21 cellular contexts compared by ENCODE assay signal in the genomic region with DNA sequence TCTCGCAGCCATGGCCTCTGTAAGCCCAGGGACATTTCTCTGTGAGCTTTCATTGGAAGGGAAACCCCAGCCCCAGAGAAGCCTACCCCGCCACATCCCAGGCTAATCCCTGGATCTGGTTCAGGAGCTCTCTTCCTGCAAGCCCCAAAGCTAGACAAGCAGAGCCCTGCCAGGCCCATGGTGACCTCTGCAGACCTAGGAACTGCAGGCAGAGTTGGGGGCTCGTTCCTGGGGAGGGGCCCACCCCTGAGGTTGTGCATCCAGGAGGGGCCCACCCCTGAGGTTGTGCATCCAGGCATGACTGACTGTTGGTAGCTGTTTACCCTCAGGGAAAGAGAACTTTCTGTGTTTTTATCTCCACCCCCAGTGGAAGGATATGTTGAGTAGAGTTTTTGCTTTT. TPM values are rescaled to one million over a fixed set of nuclear protein-coding genes. Genes with fewer than 3 reads are reported as not detected.
A peak's percentile ranks its signal among the peaks of the same experiment; 100 is the strongest.
DNase-seq lines count a peak whose midpoint lies in the region; ATAC-seq and TF ChIP-seq lines count a peak whose summit lies in the region.
"Had no signal": no experiment of that assay in that cellular context is flagged by ENCODE, and none has a peak within 500 bp of the region (broad histone marks: within the 10 kb centered on the region; RNA-seq: fewer than 3 reads in every experiment).

No MANE protein-coding gene starts in this region.

- H3K4me3 Mint-ChIP-seq in CD14-positive monocyte (peak overlapping the region in 1 of 2 donors; percentile 3), neural crest cell (peak overlapping the region; percentile 49)
- H3K4me3 Mint-ChIP-seq in activated CD4-positive, alpha-beta memory T cell treated with anti-CD3 and anti-CD28 coated beads, Interleukin-2, amount 10 ng/mL, durations not matched to agents 7 days and 5 days, result no peak overlapping the region

- H3K27me3 Mint-ChIP-seq in CD14-positive monocyte (ENCODE audit: low read depth in 3 of 3), result no peaks in the 10 kb centered on the region
- H3K27me3 Mint-ChIP-seq in activated CD4-positive, alpha-beta memory T cell treated with anti-CD3 and anti-CD28 coated beads, Interleukin-2, amount 10 ng/mL, durations not matched to agents 7 days and 5 days, result no peaks in the 10 kb centered on the region
- peaks cover 32% of the 10 kb centered on the region for H3K27me3 Mint-ChIP-seq in neural crest cell (ENCODE audit: low read depth)

- H3K36me3 Mint-ChIP-seq in CD14-positive monocyte, result peaks cover 8 to 18% of the 10 kb centered on the region in 2 donors
- no peaks in the 10 kb centered on the region for H3K36me3 Mint-ChIP-seq in activated CD4-positive, alpha-beta memory T cell treated with anti-CD3 and anti-CD28 coated beads, Interleukin-2, amount 10 ng/mL, durations not matched to agents 7 days and 5 days (ENCODE audit: low read depth)
- peaks cover 8% of the 10 kb centered on the region for H3K36me3 Mint-ChIP-seq in neural crest cell (ENCODE audit: low read depth)
- H3K36me3 Mint-ChIP-seq: IgD-negative memory B cell; naive thymus-derived CD8-positive, alpha-beta T cell had no signal

- peaks cover 56% of the 10 kb centered on the region for H3K4me1 Mint-ChIP-seq in CD14-positive monocyte
- peaks cover 53% of the 10 kb centered on the region for H3K4me1 Mint-ChIP-seq in activated CD4-positive, alpha-beta memory T cell treated with anti-CD3 and anti-CD28 coated beads, Interleukin-2, amount 10 ng/mL, durations not matched to agents 7 days and 5 days
- peaks cover 37% of the 10 kb centered on the region for H3K4me1 Mint-ChIP-seq in neural crest cell

- CTCF ChIA-PET in activated CD4-positive, alpha-beta memory T cell treated with anti-CD3 and anti-CD28 coated beads, Interleukin-2, amount 10 ng/mL, durations not matched to agents 7 days and 5 days (lab: Charles Lee), result interaction anchor here (2.0 to 3.0 kb wide), 2 partner anchors 21 to 41 kb away, joined by 14 to 20 read pairs; a partner anchor contains a TSS

- POLR2A ChIA-PET in activated CD4-positive, alpha-beta memory T cell treated with anti-CD3 and anti-CD28 coated beads, Interleukin-2, amount 10 ng/mL, durations not matched to agents 7 days and 5 days (lab: Charles Lee), result interaction anchor here (1.3 to 6.9 kb wide), 4 partner anchors 12 to 33 kb away, joined by 3 to 75 read pairs (median 6); a partner anchor contains a TSS

- DNase-seq in activated CD8-positive, alpha-beta memory T cell treated with anti-CD3 and anti-CD28 coated beads for 24 hours, result peak; percentile 26
- no peak for DNase-seq in activated CD8-positive, alpha-beta memory T cell treated with anti-CD3 and anti-CD28 coated beads, Interleukin-2, amount 50 U/mL, for 4 hours
- DNase-seq in CD14-positive monocyte (ENCODE audit: low spot score) (no peak), neural crest cell (ENCODE audit: low read depth, low spot score) (no peak), NCI-H2196 (lab: John Stamatoyannopoulos, UW; ENCODE audit: unreplicated experiment) (no peak), COR-L47 (lab: John Stamatoyannopoulos, UW) (no peak)
- DNase-seq in activated CD4-positive, alpha-beta memory T cell treated with anti-CD3 and anti-CD28 coated beads, Interleukin-2, amount 10 ng/mL, durations not matched to agents 7 days and 5 days, result no peak
- DNase-seq: activated CD4-positive, alpha-beta T cell treated with anti-CD3 and anti-CD28 coated beads for 4 hours; cortex of kidney; DMS53; foreskin melanocyte; H9; mesenchymal stem cell; MM.1S; naive thymus-derived CD8-positive, alpha-beta T cell; NCI-H1436 treated with DMSO at 0.1 percent for 48 hours; PC-3; stimulated activated CD4-positive, alpha-beta T cell treated with anti-CD3 and anti-CD28 coated beads, Interleukin-2, amount 100 ng/mL, for 48 hours had no signal

- TF ChIP-seq CTCF in CD14-positive monocyte (IDR thresholded peaks at IDR 0.05) (no peak), neural crest cell (conservative IDR thresholded peaks at IDR 0.05) (no peak)

- intact Hi-C loops in CD14-positive monocyte (cut with micrococcal nuclease), result no loop called here

- peaks cover 0 to 3% (median 0%) of the 10 kb centered on the region in 7 donors for H3K9me3 Mint-ChIP-seq in CD14-positive monocyte
- no peaks in the 10 kb centered on the region for H3K9me3 Mint-ChIP-seq in activated CD4-positive, alpha-beta memory T cell treated with anti-CD3 and anti-CD28 coated beads, Interleukin-2, amount 10 ng/mL, durations not matched to agents 7 days and 5 days
- H3K9me3 Mint-ChIP-seq in neural crest cell, result no peaks in the 10 kb centered on the region
- H3K9me3 Mint-ChIP-seq: H9; IgD-negative memory B cell; naive thymus-derived CD8-positive, alpha-beta T cell had no signal

- H3K27ac Mint-ChIP-seq in CD14-positive monocyte (peak overlapping the region; percentile 95 to 97 (median 96)), neural crest cell (ENCODE audit: unreplicated experiment) (no peak overlapping the region)
- peak overlapping the region; percentile 49 for H3K27ac Mint-ChIP-seq in activated CD4-positive, alpha-beta memory T cell treated with anti-CD3 and anti-CD28 coated beads, Interleukin-2, amount 10 ng/mL, durations not matched to agents 7 days and 5 days
- H3K27ac Mint-ChIP-seq: H9 had no signal

- ATAC-seq in GM18519 (IDR thresholded peaks at IDR 0.05; ENCODE audit: low FRiP score, unreplicated experiment), result no peak
- ATAC-seq: naive thymus-derived CD8-positive, alpha-beta T cell; PC-3; psoas muscle had no signal

RNA-seq across cellular contexts. Expression of a gene that starts 21.8 kb away (rescaled TPM):
- polyA plus RNA-seq in CD14-positive monocyte, result 1 to 10 TPM; 1.6 to 2.1 TPM
- total RNA-seq in activated CD4-positive, alpha-beta memory T cell treated with anti-CD3 and anti-CD28 coated beads, Interleukin-2, amount 10 ng/mL, durations not matched to agents 7 days and 5 days, result 10 to 100 TPM; 10.9 to 11.6 TPM
- total RNA-seq in neural crest cell, result 58.3 and 59.1 TPM in 2 replicates
- polyA plus RNA-seq: IgD-negative memory B cell; naive thymus-derived CD8-positive, alpha-beta T cell had no signal
